In the genomic region with DNA sequence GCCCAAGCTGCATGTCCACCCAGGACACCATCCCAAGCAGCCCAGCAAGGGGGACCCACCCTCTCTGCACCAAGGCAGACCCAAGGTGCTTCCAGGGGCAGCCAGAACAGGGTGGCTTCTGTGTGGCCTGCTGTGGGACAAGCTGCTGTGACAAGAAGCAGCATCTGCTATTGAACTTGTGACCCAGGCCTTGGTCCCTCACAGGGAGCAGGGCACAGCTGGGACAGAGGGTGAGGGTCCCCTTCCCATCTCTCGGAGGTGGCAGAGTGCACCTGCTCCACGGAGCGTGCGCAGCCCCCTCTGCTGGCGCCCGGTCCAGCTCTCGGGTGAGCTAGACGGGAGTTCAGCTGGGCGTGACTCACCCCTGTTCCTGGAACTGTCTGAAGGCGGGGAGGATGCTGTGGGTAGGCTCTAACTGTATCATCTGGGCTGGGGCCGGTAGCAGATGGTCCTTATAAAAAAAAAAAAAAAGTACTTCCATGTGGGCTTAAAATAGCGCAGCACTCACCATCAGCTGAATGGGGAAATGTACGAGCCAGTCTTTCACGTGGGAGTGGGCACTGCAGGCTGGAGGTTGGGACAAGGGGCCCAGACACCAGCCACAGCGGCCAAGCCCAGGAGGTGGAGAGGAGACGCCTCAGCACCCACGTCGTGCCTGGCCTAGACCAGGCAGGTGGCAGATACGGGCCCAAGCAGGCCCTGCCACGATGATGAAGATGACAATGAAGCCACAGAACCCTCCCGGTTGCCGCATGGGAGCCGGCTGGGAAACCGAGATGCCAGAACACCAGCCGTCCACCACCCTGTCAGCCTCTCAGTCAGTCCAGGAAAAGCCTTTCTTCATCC, we compare ENCODE assay signal across 9 cellular contexts.
DNase-seq lines count a peak whose midpoint lies in the region; ATAC-seq, FAIRE-seq and TF ChIP-seq lines count a peak whose summit lies in the region.
"Had no signal": no experiment of that assay in that cellular context is flagged by ENCODE, and none has a peak within 500 bp of the region (broad histone marks: within the 10 kb centered on the region; RNA-seq: fewer than 3 reads in every experiment).

No MANE protein-coding gene starts in this region.

- no peak overlapping the region for H3K9ac ChIP-seq in H1 (replicated peaks in 1 of 4; ENCODE audit: extremely low read depth in 1 of 4, low read depth in 3 of 4, low read length in 3 of 4)

- ATAC-seq in HG02798 (IDR thresholded peaks at IDR 0.05; ENCODE audit: poor library complexity, unreplicated experiment), result peak; percentile 58

- no peak overlapping the region for H4K5ac ChIP-seq in H1 (ENCODE audit: insufficient read length, low read depth, low read length)

- no peak overlapping the region for H4K91ac ChIP-seq in H1 (replicated peaks; ENCODE audit: insufficient read length, low read length)

- no peaks in the 10 kb centered on the region for H3K79me2 ChIP-seq in H1 (ENCODE audit: control insufficient read depth in 1 of 2, insufficient read depth in 2 of 2, low read length in 2 of 2)

- H2BK20ac ChIP-seq in H1 (ENCODE audit: low read length), result no peak overlapping the region

- H3K4me2 ChIP-seq in H1 (ENCODE audit: insufficient read depth in 1 of 2, low read depth in 2 of 2, low read length in 2 of 2), result no peak overlapping the region

- TF ChIP-seq RAD21 in H1 (IDR thresholded peaks at IDR 0.05 in 1 of 2, conservative IDR thresholded peaks at IDR 0.05 in 1 of 2; ENCODE audit: low read depth in 2 of 2, low read length in 2 of 2), result peak; percentile 58 to 74

- 0 out of 2 replicates have a peak overlapping the region, but pooled peaks have one; percentile 46 for H2BK15ac ChIP-seq in H1 (ENCODE audit: low read length)

- no peak overlapping the region for H3K23ac ChIP-seq in H1 (ENCODE audit: insufficient read length)

- H3K9me3 ChIP-seq in H1 (ENCODE audit: insufficient read depth in 2 of 2, low read depth in 1 of 2, low read length in 1 of 2), result no peaks in the 10 kb centered on the region
- H3K9me3 ChIP-seq in neutrophil, result no peaks in the 10 kb centered on the region

- no peak overlapping the region for H3K27ac ChIP-seq in H1 (ENCODE audit: low read depth, low read length)
- peak overlapping the region; percentile 84 for H3K27ac ChIP-seq in neutrophil
- H3K27ac ChIP-seq: 22Rv1 had no signal

- CTCF ChIA-PET in H1 (lab: Charles Lee; ENCODE audit: partially characterized antibody), result interaction anchor here (0.6 to 2.9 kb wide), 7 partner anchors 13 to 229 kb away, joined by 3 to 9 read pairs (median 3); no protein-coding TSS in a partner anchor

- H3K36me3 ChIP-seq in H1 (ENCODE audit: control insufficient read depth in 2 of 4, insufficient read depth in 4 of 4, low read length in 3 of 4) (no peaks in the 10 kb centered on the region), neutrophil (no peaks in the 10 kb centered on the region)

- H3K18ac ChIP-seq in H1 (ENCODE audit: extremely low read depth, low read length), result no peak overlapping the region

- no peak for TF ChIP-seq POLR2A in H1 (IDR thresholded peaks at IDR 0.05; ENCODE audit: control extremely low read depth in 1 of 2, low read depth in 2 of 2, low read length in 2 of 2)

- no peak overlapping the region for H2BK5ac ChIP-seq in H1 (ENCODE audit: low read depth, low read length)

- no peak overlapping the region for H3K4ac ChIP-seq in H1 (replicated peaks; ENCODE audit: insufficient read length, low read depth, low read length)

- H3K4me1 ChIP-seq in H1 (replicated peaks in 1 of 4; ENCODE audit: control insufficient read depth in 3 of 4, insufficient read depth in 4 of 4, low read length in 3 of 4) (no peaks in the 10 kb centered on the region; a peak in 1 of 7 replicates), neutrophil (ENCODE audit: control insufficient read depth in 1 of 2, insufficient read depth in 1 of 2, low read depth in 1 of 2, low read length in 1 of 2) (peaks cover 57 to 59% of the 10 kb centered on the region in 2 experiments)

- H4K8ac ChIP-seq in H1 (ENCODE audit: extremely low read depth, insufficient read depth, low read length), result no peak overlapping the region

- DNase-seq in NCI-H1417 (lab: John Stamatoyannopoulos, UW), result peak in 2 of 3 experiments; percentile 25 to 61
- no peak for DNase-seq in NCI-H1417 treated with DMSO at 0.1 percent for 48 hours (lab: John Stamatoyannopoulos, UW)
- peak; percentile 40 for DNase-seq in NCI-H510A (lab: John Stamatoyannopoulos, UW)
- peak; percentile 71 to 87 for DNase-seq in activated CD4-positive, alpha-beta T cell treated with anti-CD3 and anti-CD28 coated beads, Interleukin-2, amount 50 U/mL, for 24 hours (ENCODE audit: low read depth in 1 of 2, low spot score in 1 of 2)
- DNase-seq in H1 (ENCODE audit: low read depth in 1 of 2, low spot score in 2 of 2), result no peak
- DNase-seq in stromal cell of bone marrow (ENCODE audit: low read depth), result peak; percentile 73

- no peaks in the 10 kb centered on the region for H4K20me1 ChIP-seq in H1 (replicated peaks in 1 of 2; ENCODE audit: control insufficient read depth in 1 of 2, insufficient read depth in 2 of 2, low read length in 2 of 2)

- no peak overlapping the region for H2AFZ ChIP-seq in H1 (ENCODE audit: low read length)

- H3K23me2 ChIP-seq in H1 (ENCODE audit: low read depth, low read length), result no peaks in the 10 kb centered on the region

- H3K27me3 ChIP-seq in H1 (replicated peaks in 1 of 4; ENCODE audit: control insufficient read depth in 3 of 4, extremely low read depth in 1 of 4, insufficient read depth in 3 of 4, low read length in 3 of 4) (no peaks in the 10 kb centered on the region), neutrophil (no peaks in the 10 kb centered on the region)

- no peak for TF ChIP-seq EP300 in H1 (IDR thresholded peaks at IDR 0.05; ENCODE audit: borderline replicate concordance in 1 of 2, low read depth in 2 of 2, low read length in 2 of 2)

- POLR2A ChIA-PET in H1 (lab: Charles Lee; ENCODE audit: partially characterized antibody), result interaction anchor here (0.6 kb wide), 1 partner anchor 546 kb away, joined by 8 read pairs; no protein-coding TSS in a partner anchor

- FAIRE-seq in H1 (lab: Jason Lieb, UNC), result no peak

- H2AK5ac ChIP-seq in H1 (ENCODE audit: low read depth, low read length), result no peak overlapping the region

- H2BK12ac ChIP-seq in H1 (ENCODE audit: low read depth, low read length), result no peak overlapping the region

- no peak overlapping the region for H2BK120ac ChIP-seq in H1 (replicated peaks; ENCODE audit: low read depth, low read length)

- WGBS in H1 (ENCODE audit: extremely low coverage in 1 of 2, insufficient coverage in 1 of 2, insufficient read length in 1 of 2, insufficient replicate concordance in 2 of 2, low coverage in 1 of 2, low lambda C conversion rate in 2 of 2, missing lambda C conversion rate in 1 of 2), 2 experiments, result 93% methylated on average over 23 of the region's 25 CpGs; no CpG with 5 or more reads in 1 of the 2 experiments

- TF ChIP-seq CTCF in H1 (IDR thresholded peaks at IDR 0.05; ENCODE audit: control extremely low read depth in 1 of 3, insufficient read depth in 1 of 3, low read depth in 1 of 3, low read length in 3 of 3) (peak; percentile 47 to 59 (median 56)), neutrophil (IDR thresholded peaks at IDR 0.05) (no peak)

- H3K56ac ChIP-seq in H1 (replicated peaks; ENCODE audit: insufficient read length, low read depth, low read length), result no peak overlapping the region

- no peak overlapping the region for H3K4me3 ChIP-seq in H1 (ENCODE audit: extremely low read depth in 1 of 4, insufficient read depth in 2 of 4, low read depth in 3 of 4, low read length in 4 of 4)
- peak overlapping the region; percentile 16 to 17 for H3K4me3 ChIP-seq in neutrophil (ENCODE audit: low read depth in 1 of 2, low read length in 1 of 2)

- H3K79me1 ChIP-seq in H1 (ENCODE audit: low read depth, low read length), result no peaks in the 10 kb centered on the region; the same call in 1 of the 2 replicates

- no peak overlapping the region for H3K14ac ChIP-seq in H1 (ENCODE audit: insufficient read length)

TF ChIP-seq in H1, 55 proteins besides CTCF, POLR2A, EP300 and RAD21:
- TF ChIP-seq CHD1 (IDR thresholded peaks at IDR 0.05; ENCODE audit: low read depth, low read length) (no peak), JUND (IDR thresholded peaks at IDR 0.05; ENCODE audit: low read length) (0 out of 2 replicates have a peak, but pooled peaks have one; percentile 37), BCL11A (IDR thresholded peaks at IDR 0.05; ENCODE audit: low read depth in 2 of 2, low read length in 2 of 2) (no peak), SP1 (IDR thresholded peaks at IDR 0.05; ENCODE audit: low read depth, low read length) (no peak), SUZ12 (IDR thresholded peaks at IDR 0.05; ENCODE audit: low read length) (no peak)
- TF ChIP-seq, protein P1, sequence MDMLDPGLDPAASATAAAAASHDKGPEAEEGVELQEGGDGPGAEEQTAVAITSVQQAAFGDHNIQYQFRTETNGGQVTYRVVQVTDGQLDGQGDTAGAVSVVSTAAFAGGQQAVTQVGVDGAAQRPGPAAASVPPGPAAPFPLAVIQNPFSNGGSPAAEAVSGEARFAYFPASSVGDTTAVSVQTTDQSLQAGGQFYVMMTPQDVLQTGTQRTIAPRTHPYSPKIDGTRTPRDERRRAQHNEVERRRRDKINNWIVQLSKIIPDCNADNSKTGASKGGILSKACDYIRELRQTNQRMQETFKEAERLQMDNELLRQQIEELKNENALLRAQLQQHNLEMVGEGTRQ (IDR thresholded peaks at IDR 0.05; ENCODE audit: low read length), result no peak
TF ChIP-seq in H1: peak in this region for 1.

Comparison
In these comparisons a context has a peak if more than half of its experiments do, and no peak if none do; other contexts are left out.
1. DNase-seq: peak in NCI-H1417 (2 of 3), NCI-H510A (single experiment), activated CD4-positive, alpha-beta T cell treated with anti-CD3 and anti-CD28 coated beads, Interleukin-2, amount 50 U/mL, for 24 hours (2 of 2) and stromal cell of bone marrow (single experiment); none in NCI-H1417 treated with DMSO at 0.1 percent for 48 hours (single experiment) and H1 (0 of 2).
2. H3K4me3 ChIP-seq: peak in neutrophil (2 of 2); none in H1 (0 of 4).